1 cellular context compared by ENCODE assay signal in genomic region chr16:56931769-56932587, GRCh38.
TF ChIP-seq lines count a peak whose summit lies in the region.

Gene HERPUD1, plus strand, starts transcription at chr16:56932142. Its CDS starts 103 bp downstream, at chr16:56932245.

TF ChIP-seq in HEK293, 187 proteins besides CTCF, POLR2A, EP300 and RAD21 (continued from another document and continues in another):
- TF ChIP-seq INSM2 (tag by site-specific recombination; IDR thresholded peaks at IDR 0.05): no peak
- peak; percentile 94 for TF ChIP-seq ZBTB26 (tag by site-specific recombination; optimal IDR thresholded peaks at IDR 0.05)
- peak; percentile 71; the same call in 1 of the 2 replicates for TF ChIP-seq ZNF169 (tag by site-specific recombination; IDR thresholded peaks at IDR 0.05)
- no peak for TF ChIP-seq ZNF571 (tag by site-specific recombination; IDR thresholded peaks at IDR 0.05)
- TF ChIP-seq ZNF341 (tag by site-specific recombination; IDR thresholded peaks at IDR 0.05; ENCODE audit: low read depth): no peak; the same call in 1 of the 2 replicates
- TF ChIP-seq ZNF175 (tag by site-specific recombination; IDR thresholded peaks at IDR 0.05): no peak
- 0 out of 2 replicates have a peak, but pooled peaks have one; percentile 44 for TF ChIP-seq PRDM2 (tag by site-specific recombination; IDR thresholded peaks at IDR 0.05; ENCODE audit: borderline replicate concordance)
- peak; percentile 85 for TF ChIP-seq ZNF391 (tag by site-specific recombination; IDR thresholded peaks at IDR 0.05; ENCODE audit: borderline replicate concordance, low read depth)
- TF ChIP-seq, protein P1, sequence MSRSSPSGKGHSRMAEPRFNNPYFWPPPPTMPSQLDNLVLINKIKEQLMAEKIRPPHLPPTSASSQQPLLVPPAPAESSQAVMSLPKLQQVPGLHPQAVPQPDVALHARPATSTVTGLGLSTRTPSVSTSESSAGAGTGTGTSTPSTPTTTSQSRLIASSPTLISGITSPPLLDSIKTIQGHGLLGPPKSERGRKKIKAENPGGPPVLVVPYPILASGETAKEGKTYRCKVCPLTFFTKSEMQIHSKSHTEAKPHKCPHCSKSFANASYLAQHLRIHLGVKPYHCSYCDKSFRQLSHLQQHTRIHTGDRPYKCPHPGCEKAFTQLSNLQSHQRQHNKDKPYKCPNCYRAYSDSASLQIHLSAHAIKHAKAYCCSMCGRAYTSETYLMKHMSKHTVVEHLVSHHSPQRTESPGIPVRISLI (tag by site-specific recombination; IDR thresholded peaks at IDR 0.05): no peak
- no peak for TF ChIP-seq TRIM28 (IDR thresholded peaks at IDR 0.05; ENCODE audit: borderline replicate concordance, low read length)
- peak; percentile 86 for TF ChIP-seq ZBTB8A (tag by site-specific recombination; IDR thresholded peaks at IDR 0.05)
- TF ChIP-seq ZFP37 (tag by site-specific recombination; IDR thresholded peaks at IDR 0.05): 0 out of 2 replicates have a peak, but pooled peaks have one; percentile 28
- TF ChIP-seq ZNF449 (tag by site-specific recombination; IDR thresholded peaks at IDR 0.05): peak; percentile 16; the same call in 1 of the 2 replicates
- TF ChIP-seq ZNF26 (tag by site-specific recombination; IDR thresholded peaks at IDR 0.05): no peak
- TF ChIP-seq GLIS1 (tag by site-specific recombination; IDR thresholded peaks at IDR 0.05): no peak
- TF ChIP-seq ZNF324 (tag by site-specific recombination; IDR thresholded peaks at IDR 0.05): no peak
- TF ChIP-seq ZSCAN16 (tag by site-specific recombination; IDR thresholded peaks at IDR 0.05): no peak
- no peak for TF ChIP-seq ZNF138 (tag by site-specific recombination; IDR thresholded peaks at IDR 0.05; ENCODE audit: borderline replicate concordance)
- TF ChIP-seq ZNF121 (tag by site-specific recombination; IDR thresholded peaks at IDR 0.05): 0 out of 2 replicates have a peak, but pooled peaks have one; percentile 37
- TF ChIP-seq ZNF366 (tag by site-specific recombination; conservative IDR thresholded peaks at IDR 0.05): no peak
- no peak for TF ChIP-seq ZNF518A (tag by site-specific recombination; conservative IDR thresholded peaks at IDR 0.05; ENCODE audit: low read depth)
- TF ChIP-seq FEZF1 (tag by site-specific recombination; IDR thresholded peaks at IDR 0.05): no peak
- no peak for TF ChIP-seq ZNF621 (tag by site-specific recombination; IDR thresholded peaks at IDR 0.05)
- TF ChIP-seq HOXC10 (CRISPR knock-in tag; IDR thresholded peaks at IDR 0.05): no peak
- no peak for TF ChIP-seq ZNF585B (tag by site-specific recombination; IDR thresholded peaks at IDR 0.05)
- TF ChIP-seq ZSCAN23 (tag by site-specific recombination; IDR thresholded peaks at IDR 0.05): no peak
- no peak for TF ChIP-seq ZNF626 (tag by site-specific recombination; IDR thresholded peaks at IDR 0.05)
- no peak for TF ChIP-seq ZNF433 (tag by site-specific recombination; IDR thresholded peaks at IDR 0.05; ENCODE audit: low read depth)
- no peak for TF ChIP-seq ZNF623 (tag by site-specific recombination; IDR thresholded peaks at IDR 0.05)
- TF ChIP-seq ZIC2 (tag by site-specific recombination; IDR thresholded peaks at IDR 0.05): no peak
- TF ChIP-seq KLF8 (tag by site-specific recombination; IDR thresholded peaks at IDR 0.05): no peak
- TF ChIP-seq OSR2 (tag by site-specific recombination; IDR thresholded peaks at IDR 0.05): no peak
- TF ChIP-seq AEBP2 (tag by site-specific recombination; IDR thresholded peaks at IDR 0.05; ENCODE audit: borderline replicate concordance): no peak
- peak; percentile 70 for TF ChIP-seq ZFHX2 (tag by site-specific recombination; conservative IDR thresholded peaks at IDR 0.05)
- TF ChIP-seq REPIN1 (tag by site-specific recombination; IDR thresholded peaks at IDR 0.05; ENCODE audit: low read depth): no peak
- TF ChIP-seq ZNF132 (tag by site-specific recombination; IDR thresholded peaks at IDR 0.05; ENCODE audit: borderline replicate concordance): no peak
- no peak for TF ChIP-seq ZFP3 (tag by site-specific recombination; IDR thresholded peaks at IDR 0.05; ENCODE audit: low read depth)
- no peak for TF ChIP-seq ZSCAN30 (tag by site-specific recombination; IDR thresholded peaks at IDR 0.05)
- no peak for TF ChIP-seq ZNF350 (tag by site-specific recombination; IDR thresholded peaks at IDR 0.05)
